ENCODE assay signal across 9 cellular contexts in genomic region chr2:58449286-58450010, GRCh38.
DNase-seq lines count a peak whose midpoint lies in the region; ATAC-seq, FAIRE-seq and TF ChIP-seq lines count a peak whose summit lies in the region.
"Had no signal": no experiment of that assay in that cellular context is flagged by ENCODE, and none has a peak within 500 bp of the region (broad histone marks: within the 10 kb centered on the region; RNA-seq: fewer than 3 reads in every experiment).

No MANE protein-coding gene starts in this region.

- H3K4me3 Mint-ChIP-seq in activated naive CD4-positive, alpha-beta T cell treated with anti-CD3 and anti-CD28 coated beads, Interleukin-2, amount 10 ng/mL, durations not matched to agents 7 days and 5 days, result no peak overlapping the region

- ATAC-seq in GM21529 (IDR thresholded peaks at IDR 0.05; ENCODE audit: unreplicated experiment), result peak; percentile 83
- ATAC-seq in HG03558 (IDR thresholded peaks at IDR 0.05; ENCODE audit: extremely low read depth, unreplicated experiment), result peak; percentile 89

- H3K27me3 ChIP-seq in bronchial epithelial cell (ENCODE audit: control insufficient read depth, insufficient read depth, low read length) (no peaks in the 10 kb centered on the region), left ventricle myocardium inferior (ENCODE audit: low read depth) (no peaks in the 10 kb centered on the region)

- no peaks in the 10 kb centered on the region for H3K9me3 ChIP-seq in left ventricle myocardium inferior (replicated peaks)

- H3K4me3 ChIP-seq in GM12865 (ENCODE audit: low read depth, low read length), result no peak overlapping the region
- H3K4me3 ChIP-seq in bronchial epithelial cell (ENCODE audit: low read depth, low read length), result no peak overlapping the region
- H3K4me3 ChIP-seq in left ventricle myocardium inferior, result no peak overlapping the region
- H3K4me3 ChIP-seq: skin epidermis had no signal

- H3K27ac ChIP-seq in left ventricle myocardium inferior (replicated peaks), result no peak overlapping the region
- H3K27ac ChIP-seq: skin epidermis had no signal

- intact Hi-C loops in left ventricle myocardium inferior (cut with micrococcal nuclease), result loop anchor here (10.0 kb wide), 1 partner anchor 545 kb away; no protein-coding TSS in a partner anchor

- H3K27ac Mint-ChIP-seq in activated naive CD4-positive, alpha-beta T cell treated with anti-CD3 and anti-CD28 coated beads, Interleukin-2, amount 10 ng/mL, durations not matched to agents 7 days and 5 days, result no peak overlapping the region

- no peaks in the 10 kb centered on the region for H3K4me1 Mint-ChIP-seq in activated naive CD4-positive, alpha-beta T cell treated with anti-CD3 and anti-CD28 coated beads, Interleukin-2, amount 10 ng/mL, durations not matched to agents 7 days and 5 days

- H3K4me1 ChIP-seq in left ventricle myocardium inferior, result no peaks in the 10 kb centered on the region

- no peaks in the 10 kb centered on the region for H3K36me3 Mint-ChIP-seq in activated naive CD4-positive, alpha-beta T cell treated with anti-CD3 and anti-CD28 coated beads, Interleukin-2, amount 10 ng/mL, durations not matched to agents 7 days and 5 days

- H3K9me3 Mint-ChIP-seq in activated naive CD4-positive, alpha-beta T cell treated with anti-CD3 and anti-CD28 coated beads, Interleukin-2, amount 10 ng/mL, durations not matched to agents 7 days and 5 days, result no peaks in the 10 kb centered on the region

- H3K36me3 ChIP-seq in bronchial epithelial cell (ENCODE audit: control insufficient read depth, insufficient read depth, low read length), result no peaks in the 10 kb centered on the region
- H3K36me3 ChIP-seq in left ventricle myocardium inferior, result no peaks in the 10 kb centered on the region

- peak; percentile 23 for DNase-seq in GM12865 (ENCODE audit: low read depth)
- DNase-seq in bronchial epithelial cell (ENCODE audit: low read depth), result peak; percentile 35
- DNase-seq in stimulated activated naive CD4-positive, alpha-beta T cell (lab: John Stamatoyannopoulos, UW), result no peak
- DNase-seq in left ventricle myocardium inferior, result no peak
- no peak for DNase-seq in activated T-cell treated with anti-CD3 and anti-CD28 coated beads, Interleukin-2, amount 50 U/mL, for 1 hour
- no peak for DNase-seq in activated naive CD4-positive, alpha-beta T cell treated with anti-CD3 and anti-CD28 coated beads, Interleukin-2, amount 10 ng/mL, durations not matched to agents 7 days and 5 days

- TF ChIP-seq CTCF in GM12865 (IDR thresholded peaks at IDR 0.05; ENCODE audit: insufficient read depth, low read depth, low read length, missing control alignments), result no peak
- no peak for TF ChIP-seq CTCF in bronchial epithelial cell (IDR thresholded peaks at IDR 0.05; ENCODE audit: insufficient read depth, low read length, severe bottlenecking)
- TF ChIP-seq CTCF in left ventricle myocardium inferior (IDR thresholded peaks at IDR 0.05; ENCODE audit: borderline replicate concordance), result no peak

- FAIRE-seq in bronchial epithelial cell (lab: Jason Lieb, UNC), result no peak

- CTCF ChIA-PET in activated naive CD4-positive, alpha-beta T cell treated with anti-CD3 and anti-CD28 coated beads, Interleukin-2, amount 10 ng/mL, durations not matched to agents 7 days and 5 days (lab: Charles Lee), result interaction anchor here (1.5 to 3.3 kb wide), 3 partner anchors 541 to 690 kb away, joined by 5 to 16 read pairs (median 8); no protein-coding TSS in a partner anchor

- peaks cover 6% of the 10 kb centered on the region for H3K27me3 Mint-ChIP-seq in activated naive CD4-positive, alpha-beta T cell treated with anti-CD3 and anti-CD28 coated beads, Interleukin-2, amount 10 ng/mL, durations not matched to agents 7 days and 5 days

Comparison
In these comparisons a context has a peak if more than half of its experiments do, and no peak if none do; other contexts are left out.
1. DNase-seq: peak in GM12865 (single experiment) and bronchial epithelial cell (single experiment); none in stimulated activated naive CD4-positive, alpha-beta T cell (0 of 6), left ventricle myocardium inferior (single experiment), activated T-cell treated with anti-CD3 and anti-CD28 coated beads, Interleukin-2, amount 50 U/mL, for 1 hour (single experiment) and activated naive CD4-positive, alpha-beta T cell treated with anti-CD3 and anti-CD28 coated beads, Interleukin-2, amount 10 ng/mL, durations not matched to agents 7 days and 5 days (single experiment).